1 cellular context compared by ENCODE assay signal in the genomic region with DNA sequence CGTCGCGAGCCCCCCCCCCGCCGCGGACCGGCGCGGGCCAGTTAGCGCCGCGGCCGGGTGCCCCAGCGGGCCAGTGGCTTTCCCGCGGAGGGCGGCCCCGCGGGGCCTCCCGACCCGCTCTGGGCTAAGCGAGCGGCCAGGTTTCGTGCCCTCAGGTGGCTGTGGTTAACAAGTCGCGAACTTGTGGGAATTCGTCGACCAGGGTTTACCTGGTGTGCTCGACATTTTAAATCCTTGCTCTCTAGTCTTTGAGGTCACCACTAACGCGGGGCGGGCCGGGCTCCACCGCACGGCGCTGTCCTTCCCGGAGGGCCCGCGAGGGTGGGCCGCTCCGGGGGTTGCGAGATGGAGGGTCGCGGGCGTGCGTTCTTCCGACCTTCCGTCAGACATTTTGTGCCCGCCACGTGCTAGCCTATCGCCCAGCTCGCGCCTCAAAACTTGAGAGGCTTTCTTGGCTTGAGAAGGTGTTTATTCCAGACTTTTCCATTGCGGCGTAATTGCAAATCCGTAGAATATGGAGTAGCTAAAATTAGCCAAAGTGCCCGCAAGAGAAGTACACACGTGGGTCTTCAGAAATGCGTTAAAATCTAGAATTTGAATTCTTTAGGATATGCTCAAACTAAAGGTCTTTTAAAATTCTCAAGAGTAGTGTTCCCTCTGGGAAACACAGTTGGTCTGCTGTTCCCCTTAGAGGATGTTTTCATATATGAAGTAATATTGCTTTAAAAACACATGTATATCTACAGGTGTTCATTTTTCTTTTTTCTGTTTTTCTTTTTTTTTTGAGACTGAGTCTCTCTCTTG.
TF ChIP-seq lines count a peak whose summit lies in the region.

No MANE protein-coding gene starts in this region.

TF ChIP-seq in K562, 482 proteins besides CTCF, POLR2A, EP300 and RAD21 (continued from another document and continues in another):
- TF ChIP-seq, protein P1, sequence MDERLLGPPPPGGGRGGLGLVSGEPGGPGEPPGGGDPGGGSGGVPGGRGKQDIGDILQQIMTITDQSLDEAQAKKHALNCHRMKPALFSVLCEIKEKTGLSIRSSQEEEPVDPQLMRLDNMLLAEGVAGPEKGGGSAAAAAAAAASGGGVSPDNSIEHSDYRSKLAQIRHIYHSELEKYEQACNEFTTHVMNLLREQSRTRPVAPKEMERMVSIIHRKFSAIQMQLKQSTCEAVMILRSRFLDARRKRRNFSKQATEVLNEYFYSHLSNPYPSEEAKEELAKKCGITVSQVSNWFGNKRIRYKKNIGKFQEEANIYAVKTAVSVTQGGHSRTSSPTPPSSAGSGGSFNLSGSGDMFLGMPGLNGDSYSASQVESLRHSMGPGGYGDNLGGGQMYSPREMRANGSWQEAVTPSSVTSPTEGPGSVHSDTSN (CRISPR knock-in tag; IDR thresholded peaks at IDR 0.05; ENCODE audit: low read depth) = no peak
- TF ChIP-seq, protein P1 (tag; conservative IDR thresholded peaks at IDR 0.05; ENCODE audit: low read depth) = no peak
- TF ChIP-seq ZNF124 (CRISPR knock-in tag; IDR thresholded peaks at IDR 0.05) (no peak), ZNF253 (CRISPR knock-in tag; conservative IDR thresholded peaks at IDR 0.05) (no peak), ZNF778 (CRISPR knock-in tag; IDR thresholded peaks at IDR 0.05) (no peak), HEY1 (CRISPR knock-in tag; IDR thresholded peaks at IDR 0.05; ENCODE audit: borderline replicate concordance) (no peak), PTBP1 (IDR thresholded peaks at IDR 0.05; ENCODE audit: low read depth, low read length) (no peak), ZBED1 (IDR thresholded peaks at IDR 0.05) (no peak), CHD1 (IDR thresholded peaks at IDR 0.05; ENCODE audit: low read length) (peak; percentile 85), BHLHE40 (IDR thresholded peaks at IDR 0.05; ENCODE audit: low read length) (0 out of 2 replicates have a peak, but pooled peaks have one; percentile 18), SIN3A (IDR thresholded peaks at IDR 0.05; ENCODE audit: borderline replicate concordance in 2 of 2, control insufficient read depth in 1 of 2, low read depth in 2 of 2, low read length in 2 of 2) (no peak), MIER1 (IDR thresholded peaks at IDR 0.05; ENCODE audit: low read depth) (no peak), ZKSCAN1 (IDR thresholded peaks at IDR 0.05; ENCODE audit: low read depth, low read length) (0 out of 2 replicates have a peak, but pooled peaks have one; percentile 10), TRIM24 (IDR thresholded peaks at IDR 0.05) (no peak), TGIF2 (CRISPR knock-in tag; IDR thresholded peaks at IDR 0.05) (no peak; the same call in 1 of the 2 replicates), DPF2 (IDR thresholded peaks at IDR 0.05) (no peak; the same call in 1 of the 2 replicates), SLC30A9 (CRISPR knock-in tag; IDR thresholded peaks at IDR 0.05) (no peak), NEUROD1 (IDR thresholded peaks at IDR 0.05; ENCODE audit: borderline replicate concordance, low read depth, low read length, partially characterized antibody) (peak; percentile 20), HDAC2 (IDR thresholded peaks at IDR 0.05) (no peak), NFIC (IDR thresholded peaks at IDR 0.05) (no peak), ZNF57 (CRISPR knock-in tag; IDR thresholded peaks at IDR 0.05) (no peak), NFXL1 (CRISPR knock-in tag; IDR thresholded peaks at IDR 0.05) (no peak), NFYB (IDR thresholded peaks at IDR 0.05; ENCODE audit: extremely low read depth, insufficient read length) (no peak)
- TF ChIP-seq, protein P2, sequence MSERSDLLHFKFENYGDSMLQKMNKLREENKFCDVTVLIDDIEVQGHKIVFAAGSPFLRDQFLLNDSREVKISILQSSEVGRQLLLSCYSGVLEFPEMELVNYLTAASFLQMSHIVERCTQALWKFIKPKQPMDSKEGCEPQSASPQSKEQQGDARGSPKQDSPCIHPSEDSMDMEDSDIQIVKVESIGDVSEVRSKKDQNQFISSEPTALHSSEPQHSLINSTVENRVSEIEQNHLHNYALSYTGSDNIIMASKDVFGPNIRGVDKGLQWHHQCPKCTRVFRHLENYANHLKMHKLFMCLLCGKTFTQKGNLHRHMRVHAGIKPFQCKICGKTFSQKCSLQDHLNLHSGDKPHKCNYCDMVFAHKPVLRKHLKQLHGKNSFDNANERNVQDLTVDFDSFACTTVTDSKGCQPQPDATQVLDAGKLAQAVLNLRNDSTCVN (CRISPR knock-in tag; IDR thresholded peaks at IDR 0.05) = no peak
- TF ChIP-seq, protein P3, sequence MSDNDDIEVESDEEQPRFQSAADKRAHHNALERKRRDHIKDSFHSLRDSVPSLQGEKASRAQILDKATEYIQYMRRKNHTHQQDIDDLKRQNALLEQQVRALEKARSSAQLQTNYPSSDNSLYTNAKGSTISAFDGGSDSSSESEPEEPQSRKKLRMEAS (CRISPR knock-in tag; IDR thresholded peaks at IDR 0.05) = peak; percentile 72
- TF ChIP-seq, protein P4, sequence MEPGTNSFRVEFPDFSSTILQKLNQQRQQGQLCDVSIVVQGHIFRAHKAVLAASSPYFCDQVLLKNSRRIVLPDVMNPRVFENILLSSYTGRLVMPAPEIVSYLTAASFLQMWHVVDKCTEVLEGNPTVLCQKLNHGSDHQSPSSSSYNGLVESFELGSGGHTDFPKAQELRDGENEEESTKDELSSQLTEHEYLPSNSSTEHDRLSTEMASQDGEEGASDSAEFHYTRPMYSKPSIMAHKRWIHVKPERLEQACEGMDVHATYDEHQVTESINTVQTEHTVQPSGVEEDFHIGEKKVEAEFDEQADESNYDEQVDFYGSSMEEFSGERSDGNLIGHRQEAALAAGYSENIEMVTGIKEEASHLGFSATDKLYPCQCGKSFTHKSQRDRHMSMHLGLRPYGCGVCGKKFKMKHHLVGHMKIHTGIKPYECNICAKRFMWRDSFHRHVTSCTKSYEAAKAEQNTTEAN (CRISPR knock-in tag; IDR thresholded peaks at IDR 0.05) = no peak
- TF ChIP-seq, protein P5, sequence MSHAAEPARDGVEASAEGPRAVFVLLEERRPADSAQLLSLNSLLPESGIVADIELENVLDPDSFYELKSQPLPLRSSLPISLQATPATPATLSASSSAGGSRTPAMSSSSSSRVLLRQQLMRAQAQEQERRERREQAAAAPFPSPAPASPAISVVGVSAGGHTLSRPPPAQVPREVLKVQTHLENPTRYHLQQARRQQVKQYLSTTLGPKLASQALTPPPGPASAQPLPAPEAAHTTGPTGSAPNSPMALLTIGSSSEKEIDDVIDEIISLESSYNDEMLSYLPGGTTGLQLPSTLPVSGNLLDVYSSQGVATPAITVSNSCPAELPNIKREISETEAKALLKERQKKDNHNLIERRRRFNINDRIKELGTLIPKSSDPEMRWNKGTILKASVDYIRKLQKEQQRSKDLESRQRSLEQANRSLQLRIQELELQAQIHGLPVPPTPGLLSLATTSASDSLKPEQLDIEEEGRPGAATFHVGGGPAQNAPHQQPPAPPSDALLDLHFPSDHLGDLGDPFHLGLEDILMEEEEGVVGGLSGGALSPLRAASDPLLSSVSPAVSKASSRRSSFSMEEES (CRISPR knock-in tag; IDR thresholded peaks at IDR 0.05) = no peak
- TF ChIP-seq, protein P6, sequence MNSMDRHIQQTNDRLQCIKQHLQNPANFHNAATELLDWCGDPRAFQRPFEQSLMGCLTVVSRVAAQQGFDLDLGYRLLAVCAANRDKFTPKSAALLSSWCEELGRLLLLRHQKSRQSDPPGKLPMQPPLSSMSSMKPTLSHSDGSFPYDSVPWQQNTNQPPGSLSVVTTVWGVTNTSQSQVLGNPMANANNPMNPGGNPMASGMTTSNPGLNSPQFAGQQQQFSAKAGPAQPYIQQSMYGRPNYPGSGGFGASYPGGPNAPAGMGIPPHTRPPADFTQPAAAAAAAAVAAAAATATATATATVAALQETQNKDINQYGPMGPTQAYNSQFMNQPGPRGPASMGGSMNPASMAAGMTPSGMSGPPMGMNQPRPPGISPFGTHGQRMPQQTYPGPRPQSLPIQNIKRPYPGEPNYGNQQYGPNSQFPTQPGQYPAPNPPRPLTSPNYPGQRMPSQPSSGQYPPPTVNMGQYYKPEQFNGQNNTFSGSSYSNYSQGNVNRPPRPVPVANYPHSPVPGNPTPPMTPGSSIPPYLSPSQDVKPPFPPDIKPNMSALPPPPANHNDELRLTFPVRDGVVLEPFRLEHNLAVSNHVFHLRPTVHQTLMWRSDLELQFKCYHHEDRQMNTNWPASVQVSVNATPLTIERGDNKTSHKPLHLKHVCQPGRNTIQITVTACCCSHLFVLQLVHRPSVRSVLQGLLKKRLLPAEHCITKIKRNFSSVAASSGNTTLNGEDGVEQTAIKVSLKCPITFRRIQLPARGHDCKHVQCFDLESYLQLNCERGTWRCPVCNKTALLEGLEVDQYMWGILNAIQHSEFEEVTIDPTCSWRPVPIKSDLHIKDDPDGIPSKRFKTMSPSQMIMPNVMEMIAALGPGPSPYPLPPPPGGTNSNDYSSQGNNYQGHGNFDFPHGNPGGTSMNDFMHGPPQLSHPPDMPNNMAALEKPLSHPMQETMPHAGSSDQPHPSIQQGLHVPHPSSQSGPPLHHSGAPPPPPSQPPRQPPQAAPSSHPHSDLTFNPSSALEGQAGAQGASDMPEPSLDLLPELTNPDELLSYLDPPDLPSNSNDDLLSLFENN (IDR thresholded peaks at IDR 0.05; ENCODE audit: low read depth in 2 of 2, low read length in 2 of 2) = no peak
- TF ChIP-seq, protein P7, sequence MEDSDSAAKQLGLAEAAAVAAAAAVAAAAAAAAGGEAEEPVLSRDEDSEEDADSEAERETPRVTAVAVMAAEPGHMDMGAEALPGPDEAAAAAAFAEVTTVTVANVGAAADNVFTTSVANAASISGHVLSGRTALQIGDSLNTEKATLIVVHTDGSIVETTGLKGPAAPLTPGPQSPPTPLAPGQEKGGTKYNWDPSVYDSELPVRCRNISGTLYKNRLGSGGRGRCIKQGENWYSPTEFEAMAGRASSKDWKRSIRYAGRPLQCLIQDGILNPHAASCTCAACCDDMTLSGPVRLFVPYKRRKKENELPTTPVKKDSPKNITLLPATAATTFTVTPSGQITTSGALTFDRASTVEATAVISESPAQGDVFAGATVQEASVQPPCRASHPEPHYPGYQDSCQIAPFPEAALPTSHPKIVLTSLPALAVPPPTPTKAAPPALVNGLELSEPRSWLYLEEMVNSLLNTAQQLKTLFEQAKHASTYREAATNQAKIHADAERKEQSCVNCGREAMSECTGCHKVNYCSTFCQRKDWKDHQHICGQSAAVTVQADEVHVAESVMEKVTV (CRISPR knock-in tag; IDR thresholded peaks at IDR 0.05) = no peak
- TF ChIP-seq, protein P8, sequence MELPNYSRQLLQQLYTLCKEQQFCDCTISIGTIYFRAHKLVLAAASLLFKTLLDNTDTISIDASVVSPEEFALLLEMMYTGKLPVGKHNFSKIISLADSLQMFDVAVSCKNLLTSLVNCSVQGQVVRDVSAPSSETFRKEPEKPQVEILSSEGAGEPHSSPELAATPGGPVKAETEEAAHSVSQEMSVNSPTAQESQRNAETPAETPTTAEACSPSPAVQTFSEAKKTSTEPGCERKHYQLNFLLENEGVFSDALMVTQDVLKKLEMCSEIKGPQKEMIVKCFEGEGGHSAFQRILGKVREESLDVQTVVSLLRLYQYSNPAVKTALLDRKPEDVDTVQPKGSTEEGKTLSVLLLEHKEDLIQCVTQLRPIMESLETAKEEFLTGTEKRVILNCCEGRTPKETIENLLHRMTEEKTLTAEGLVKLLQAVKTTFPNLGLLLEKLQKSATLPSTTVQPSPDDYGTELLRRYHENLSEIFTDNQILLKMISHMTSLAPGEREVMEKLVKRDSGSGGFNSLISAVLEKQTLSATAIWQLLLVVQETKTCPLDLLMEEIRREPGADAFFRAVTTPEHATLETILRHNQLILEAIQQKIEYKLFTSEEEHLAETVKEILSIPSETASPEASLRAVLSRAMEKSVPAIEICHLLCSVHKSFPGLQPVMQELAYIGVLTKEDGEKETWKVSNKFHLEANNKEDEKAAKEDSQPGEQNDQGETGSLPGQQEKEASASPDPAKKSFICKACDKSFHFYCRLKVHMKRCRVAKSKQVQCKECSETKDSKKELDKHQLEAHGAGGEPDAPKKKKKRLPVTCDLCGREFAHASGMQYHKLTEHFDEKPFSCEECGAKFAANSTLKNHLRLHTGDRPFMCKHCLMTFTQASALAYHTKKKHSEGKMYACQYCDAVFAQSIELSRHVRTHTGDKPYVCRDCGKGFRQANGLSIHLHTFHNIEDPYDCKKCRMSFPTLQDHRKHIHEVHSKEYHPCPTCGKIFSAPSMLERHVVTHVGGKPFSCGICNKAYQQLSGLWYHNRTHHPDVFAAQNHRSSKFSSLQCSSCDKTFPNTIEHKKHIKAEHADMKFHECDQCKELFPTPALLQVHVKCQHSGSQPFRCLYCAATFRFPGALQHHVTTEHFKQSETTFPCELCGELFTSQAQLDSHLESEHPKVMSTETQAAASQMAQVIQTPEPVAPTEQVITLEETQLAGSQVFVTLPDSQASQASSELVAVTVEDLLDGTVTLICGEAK (IDR thresholded peaks at IDR 0.05) = peak; percentile 30; the same call in 1 of the 2 replicates
- TF ChIP-seq, protein P8 (CRISPR knock-in tag; IDR thresholded peaks at IDR 0.05) = no peak
- TF ChIP-seq, protein P9, sequence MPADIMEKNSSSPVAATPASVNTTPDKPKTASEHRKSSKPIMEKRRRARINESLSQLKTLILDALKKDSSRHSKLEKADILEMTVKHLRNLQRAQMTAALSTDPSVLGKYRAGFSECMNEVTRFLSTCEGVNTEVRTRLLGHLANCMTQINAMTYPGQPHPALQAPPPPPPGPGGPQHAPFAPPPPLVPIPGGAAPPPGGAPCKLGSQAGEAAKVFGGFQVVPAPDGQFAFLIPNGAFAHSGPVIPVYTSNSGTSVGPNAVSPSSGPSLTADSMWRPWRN (IDR thresholded peaks at IDR 0.05; ENCODE audit: low read depth) = no peak
